Comparison of ENCODE assay signal across 1 cellular context in genomic region chr5:141780240-141780951, GRCh38.
TF ChIP-seq lines count a peak whose summit lies in the region.

No MANE protein-coding gene starts in this region.

TF ChIP-seq in HepG2, 621 proteins besides CTCF, POLR2A, EP300 and RAD21 (continued from another document):
- TF ChIP-seq ARID3A (IDR thresholded peaks at IDR 0.05; ENCODE audit: low read depth, low read length): no peak
- no peak for TF ChIP-seq ZNF772 (CRISPR knock-in tag; IDR thresholded peaks at IDR 0.05)
- TF ChIP-seq SRSF9 (IDR thresholded peaks at IDR 0.05; ENCODE audit: borderline replicate concordance, insufficient read depth, low read depth, low read length, poor library complexity, severe bottlenecking): no peak
- no peak for TF ChIP-seq ZNF674 (CRISPR knock-in tag; IDR thresholded peaks at IDR 0.05; ENCODE audit: low read depth)
- no peak for TF ChIP-seq ATF7 (IDR thresholded peaks at IDR 0.05)
- no peak for TF ChIP-seq ATF7 (CRISPR knock-in tag; IDR thresholded peaks at IDR 0.05)
- TF ChIP-seq NFATC3 (CRISPR knock-in tag; IDR thresholded peaks at IDR 0.05): no peak
- TF ChIP-seq SYNCRIP (IDR thresholded peaks at IDR 0.05; ENCODE audit: insufficient read depth, low read depth, low read length): no peak
